In the genomic region with DNA sequence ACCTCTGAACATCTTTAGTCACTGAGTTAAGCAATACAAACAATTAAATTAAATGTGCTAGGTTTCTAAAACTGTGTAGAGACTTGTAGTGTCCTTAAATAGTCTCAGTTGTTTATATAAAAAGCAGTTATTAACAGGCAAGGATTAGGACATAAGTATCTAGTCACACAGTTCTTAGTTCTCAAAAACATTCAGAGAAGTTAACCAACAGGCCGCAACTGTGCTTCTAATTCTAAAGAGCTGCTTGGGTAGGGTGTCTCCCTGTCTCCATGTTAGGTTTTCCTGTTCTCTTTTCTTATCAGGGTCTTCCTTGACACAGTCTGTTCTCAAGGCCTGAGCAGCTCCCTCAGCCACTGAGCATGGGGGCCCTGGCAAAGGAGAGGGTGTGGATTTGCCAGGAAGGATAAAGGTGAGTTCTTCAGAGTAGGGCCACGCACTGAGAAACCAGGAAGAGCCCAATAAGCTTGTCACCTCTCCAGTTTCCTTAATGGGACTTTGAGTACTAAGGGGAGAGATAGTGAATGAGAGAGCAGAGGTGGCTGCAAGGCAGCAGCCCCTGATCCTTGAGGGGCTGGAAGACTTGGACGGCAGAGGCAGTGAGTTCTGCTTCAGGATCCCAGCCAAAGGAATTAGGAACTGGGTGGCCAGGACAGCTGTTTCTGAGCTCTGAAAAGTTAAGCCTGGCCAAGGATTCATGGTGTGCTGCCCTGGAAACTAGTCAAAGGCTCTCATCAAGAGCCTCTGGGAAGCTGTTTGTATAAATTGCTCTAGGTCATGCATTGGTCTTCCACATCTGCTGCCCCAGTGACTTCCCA, we compare ENCODE assay signal across 16 cellular contexts.
DNase-seq lines count a peak whose midpoint lies in the region; ATAC-seq, FAIRE-seq and TF ChIP-seq lines count a peak whose summit lies in the region.
"Had no signal": no experiment of that assay in that cellular context is flagged by ENCODE, and none has a peak within 500 bp of the region (broad histone marks: within the 10 kb centered on the region; RNA-seq: fewer than 3 reads in every experiment).

No MANE protein-coding gene starts in this region.

- H3K27ac ChIP-seq in Peyer's patch (peak overlapping the region in 3 of 4 donors; percentile 38 to 60 (median 40)), muscle layer of duodenum (ENCODE audit: low read length) (peak overlapping the region; percentile 68)

- no peaks in the 10 kb centered on the region for H3K36me3 Mint-ChIP-seq in type B pancreatic cell
- H3K36me3 Mint-ChIP-seq: activated naive CD8-positive, alpha-beta T cell treated with anti-CD3 and anti-CD28 coated beads, Interleukin-2, amount 10 ng/mL, durations not matched to agents 7 days and 5 days had no signal

- no peak overlapping the region for H3K4me3 ChIP-seq in Peyer's patch
- no peak overlapping the region for H3K4me3 ChIP-seq in muscle layer of duodenum (ENCODE audit: low read depth in 1 of 2, low read length in 2 of 2)

- H3K27ac Mint-ChIP-seq in type B pancreatic cell, result peak overlapping the region; percentile 52
- H3K27ac Mint-ChIP-seq: activated naive CD8-positive, alpha-beta T cell treated with anti-CD3 and anti-CD28 coated beads, Interleukin-2, amount 10 ng/mL, durations not matched to agents 7 days and 5 days had no signal

- no peaks in the 10 kb centered on the region for H3K9me3 Mint-ChIP-seq in type B pancreatic cell

- H3K27me3 Mint-ChIP-seq in type B pancreatic cell, result no peaks in the 10 kb centered on the region

- TF ChIP-seq CTCF in Peyer's patch (IDR thresholded peaks at IDR 0.05) (no peak), type B pancreatic cell (conservative IDR thresholded peaks at IDR 0.05) (no peak)

- TF ChIP-seq POLR2A in Peyer's patch (IDR thresholded peaks at IDR 0.05), result no peak

- peaks cover 18% of the 10 kb centered on the region for H3K4me1 Mint-ChIP-seq in type B pancreatic cell (ENCODE audit: unreplicated experiment)
- H3K4me1 Mint-ChIP-seq: activated naive CD8-positive, alpha-beta T cell treated with anti-CD3 and anti-CD28 coated beads, Interleukin-2, amount 10 ng/mL, durations not matched to agents 7 days and 5 days had no signal

- no peaks in the 10 kb centered on the region for H3K36me3 ChIP-seq in Peyer's patch
- H3K36me3 ChIP-seq in muscle layer of duodenum (ENCODE audit: control insufficient read depth in 1 of 2, insufficient read depth in 2 of 2, low read length in 2 of 2), result no peaks in the 10 kb centered on the region

- H3K4me1 ChIP-seq in Peyer's patch (peaks cover 0 to 6% (median 0%) of the 10 kb centered on the region in 4 donors), muscle layer of duodenum (ENCODE audit: control insufficient read depth in 1 of 2, insufficient read depth in 2 of 2, low read length in 2 of 2) (peaks cover 0 to 6% of the 10 kb centered on the region in 2 donors)

- DNase-seq in Peyer's patch, result no peak
- peak; percentile 38 for DNase-seq in fibroblast of peridontal ligament (ENCODE audit: extremely low read depth)
- DNase-seq in type B pancreatic cell (ENCODE audit: extremely low spot score, unreplicated experiment), result no peak
- no peak for DNase-seq in RCC 7860 (ENCODE audit: low spot score)
- DNase-seq: activated naive CD8-positive, alpha-beta T cell treated with anti-CD3 and anti-CD28 coated beads, Interleukin-2, amount 10 ng/mL, durations not matched to agents 7 days and 5 days; activated T-cell treated with anti-CD3 and anti-CD28 coated beads for 4 hours; cerebellar nuclear complex; EL; IMR-90; NCI-H1092 treated with DMSO at 0.1 percent for 48 hours; OCI-M1; stimulated activated CD4-positive, alpha-beta T cell treated with anti-CD3 and anti-CD28 coated beads, Interleukin-2, amount 100 ng/mL, for 24 hours had no signal

- H3K4me3 Mint-ChIP-seq in type B pancreatic cell, result peak overlapping the region; percentile 31
- H3K4me3 Mint-ChIP-seq: activated naive CD8-positive, alpha-beta T cell treated with anti-CD3 and anti-CD28 coated beads, Interleukin-2, amount 10 ng/mL, durations not matched to agents 7 days and 5 days had no signal

- H3K9me3 ChIP-seq in Peyer's patch, result no peaks in the 10 kb centered on the region
- H3K9me3 ChIP-seq in muscle layer of duodenum (ENCODE audit: control insufficient read depth in 1 of 2, low read length in 2 of 2), result no peaks in the 10 kb centered on the region

- ATAC-seq in GM21786 (IDR thresholded peaks at IDR 0.05; ENCODE audit: unreplicated experiment), result no peak
- ATAC-seq in HG03469 (IDR thresholded peaks at IDR 0.05; ENCODE audit: unreplicated experiment), result no peak

- H3K27me3 ChIP-seq in Peyer's patch (no peaks in the 10 kb centered on the region), muscle layer of duodenum (ENCODE audit: low read depth, low read length) (no peaks in the 10 kb centered on the region)

- no peak for FAIRE-seq in RCC 7860 (lab: Jason Lieb, UNC)
- FAIRE-seq: GM12892 had no signal
